ENCODE assay signal across 14 cellular contexts in genomic region chr5:168317096-168317520, GRCh38. TPM values are rescaled to one million over a fixed set of nuclear protein-coding genes. Genes with fewer than 3 reads are reported as not detected.
DNase-seq lines count a peak whose midpoint lies in the region; ATAC-seq, FAIRE-seq and TF ChIP-seq lines count a peak whose summit lies in the region.
"Had no signal": no experiment of that assay in that cellular context is flagged by ENCODE, and none has a peak within 500 bp of the region (broad histone marks: within the 10 kb centered on the region; RNA-seq: fewer than 3 reads in every experiment).

No MANE protein-coding gene starts in this region.

- no peak overlapping the region for H2BK5ac ChIP-seq in H1 (ENCODE audit: low read depth, low read length)

- ATAC-seq in left cardiac atrium (peak; percentile 16 to 44), upper lobe of right lung (peak; percentile 4), GM19324 (IDR thresholded peaks at IDR 0.05; ENCODE audit: low FRiP score, unreplicated experiment) (no peak), HG03439 (IDR thresholded peaks at IDR 0.05; ENCODE audit: unreplicated experiment) (no peak)
- ATAC-seq: naive thymus-derived CD4-positive, alpha-beta T cell had no signal

- H3K79me1 ChIP-seq in H1 (ENCODE audit: low read depth, low read length) = peaks cover 4% of the 10 kb centered on the region

- H4K91ac ChIP-seq in H1 (replicated peaks; ENCODE audit: insufficient read length, low read length) = no peak overlapping the region

- no peak overlapping the region for H3K23ac ChIP-seq in H1 (ENCODE audit: insufficient read length)

- H3K27ac ChIP-seq in right atrium auricular region = no peak overlapping the region
- no peak overlapping the region for H3K27ac ChIP-seq in H1 (ENCODE audit: low read depth, low read length)
- H3K27ac ChIP-seq in upper lobe of right lung = peak overlapping the region; percentile 75
- H3K27ac ChIP-seq: SJCRH30, tibial nerve had no signal

- no peak overlapping the region for H2BK12ac ChIP-seq in H1 (ENCODE audit: low read depth, low read length)

- intact Hi-C loops in left cardiac atrium (cut with DNase I) (no loop called here), upper lobe of right lung (cut with DNase I) (no loop called here)

- H4K8ac ChIP-seq in H1 (ENCODE audit: extremely low read depth, insufficient read depth, low read length) = no peak overlapping the region

- TF ChIP-seq CTCF in right atrium auricular region (IDR thresholded peaks at IDR 0.05) = no peak
- no peak for TF ChIP-seq CTCF in H1 (IDR thresholded peaks at IDR 0.05; ENCODE audit: control extremely low read depth in 1 of 3, insufficient read depth in 1 of 3, low read depth in 1 of 3, low read length in 3 of 3)
- TF ChIP-seq CTCF in upper lobe of right lung (IDR thresholded peaks at IDR 0.05) = no peak

- CTCF ChIA-PET in H1 (lab: Charles Lee; ENCODE audit: partially characterized antibody) = interaction anchor here (0.6 to 2.4 kb wide), 14 partner anchors 10 to 115 kb away, joined by 3 to 10 read pairs (median 4); no protein-coding TSS in a partner anchor

- H3K79me2 ChIP-seq in H1 (ENCODE audit: control insufficient read depth in 1 of 2, insufficient read depth in 2 of 2, low read length in 2 of 2) = peaks cover 0 to 55% of the 10 kb centered on the region in 2 experiments; a peak in 3 of 4 replicates

- H3K4me3 ChIP-seq in right atrium auricular region = no peak overlapping the region
- no peak overlapping the region for H3K4me3 ChIP-seq in H1 (ENCODE audit: extremely low read depth in 1 of 4, insufficient read depth in 2 of 4, low read depth in 3 of 4, low read length in 4 of 4)
- H3K4me3 ChIP-seq in mucosa of stomach (ENCODE audit: low read length) = no peak overlapping the region
- no peak overlapping the region for H3K4me3 ChIP-seq in upper lobe of right lung
- H3K4me3 ChIP-seq: esophagus squamous epithelium, SJCRH30, tibial nerve had no signal

- H4K20me1 ChIP-seq in H1 (replicated peaks in 1 of 2; ENCODE audit: control insufficient read depth in 1 of 2, insufficient read depth in 2 of 2, low read length in 2 of 2) = peaks cover 6 to 18% of the 10 kb centered on the region in 2 experiments

- no peaks in the 10 kb centered on the region for H3K9me3 ChIP-seq in right atrium auricular region
- no peaks in the 10 kb centered on the region for H3K9me3 ChIP-seq in H1 (ENCODE audit: insufficient read depth in 2 of 2, low read depth in 1 of 2, low read length in 1 of 2)
- no peaks in the 10 kb centered on the region for H3K9me3 ChIP-seq in mucosa of stomach (ENCODE audit: control insufficient read depth, low read length)
- no peaks in the 10 kb centered on the region for H3K9me3 ChIP-seq in upper lobe of right lung
- H3K9me3 ChIP-seq: esophagus squamous epithelium, SJCRH30, tibial nerve had no signal

- H2BK20ac ChIP-seq in H1 (ENCODE audit: low read length) = no peak overlapping the region

- no peak overlapping the region for H4K5ac ChIP-seq in H1 (ENCODE audit: insufficient read length, low read depth, low read length)

- H3K4me1 ChIP-seq in right atrium auricular region = no peaks in the 10 kb centered on the region
- H3K4me1 ChIP-seq in H1 (replicated peaks in 1 of 4; ENCODE audit: control insufficient read depth in 3 of 4, insufficient read depth in 4 of 4, low read length in 3 of 4) = peaks cover 2 to 19% (median 4%) of the 10 kb centered on the region in 4 experiments; a peak in 5 of 7 replicates
- peaks cover 45% of the 10 kb centered on the region for H3K4me1 ChIP-seq in mucosa of stomach (ENCODE audit: control insufficient read depth, insufficient read depth, low read length)
- peaks cover 16% of the 10 kb centered on the region for H3K4me1 ChIP-seq in upper lobe of right lung
- H3K4me1 ChIP-seq: tibial nerve had no signal

- no peak overlapping the region for H3K4me2 ChIP-seq in H1 (ENCODE audit: insufficient read depth in 1 of 2, low read depth in 2 of 2, low read length in 2 of 2)

- no peaks in the 10 kb centered on the region for H3K36me3 ChIP-seq in right atrium auricular region
- no peaks in the 10 kb centered on the region for H3K36me3 ChIP-seq in H1 (ENCODE audit: control insufficient read depth in 2 of 4, insufficient read depth in 4 of 4, low read length in 3 of 4)
- H3K36me3 ChIP-seq in mucosa of stomach (ENCODE audit: control insufficient read depth, insufficient read depth, low read length) = no peaks in the 10 kb centered on the region
- no peaks in the 10 kb centered on the region for H3K36me3 ChIP-seq in upper lobe of right lung
- H3K36me3 ChIP-seq: esophagus squamous epithelium, SJCRH30, tibial nerve had no signal

- POLR2A ChIA-PET in H1 (lab: Charles Lee; ENCODE audit: partially characterized antibody) = interaction anchor here (0.6 to 0.9 kb wide), 3 partner anchors 22 to 34 kb away, joined by 3 read pairs; no protein-coding TSS in a partner anchor

- no peaks in the 10 kb centered on the region for H3K23me2 ChIP-seq in H1 (ENCODE audit: low read depth, low read length)

- no peak overlapping the region for H2BK120ac ChIP-seq in H1 (replicated peaks; ENCODE audit: low read depth, low read length)

- DNase-seq in left cardiac atrium = peak; percentile 37
- no peak for DNase-seq in right atrium auricular region (ENCODE audit: low spot score)
- no peak for DNase-seq in H1 (ENCODE audit: low read depth in 1 of 2, low spot score in 2 of 2)
- no peak for DNase-seq in upper lobe of right lung
- DNase-seq in cerebellum (ENCODE audit: low spot score) = no peak
- DNase-seq: DMS 273 treated with DMSO at 0.1 percent for 48 hours; esophagus squamous epithelium; Kasumi-1; naive thymus-derived CD4-positive, alpha-beta T cell had no signal

- FAIRE-seq in H1 (lab: Jason Lieb, UNC) = no peak

- no peak overlapping the region for H3K14ac ChIP-seq in H1 (ENCODE audit: insufficient read length)

- H3K18ac ChIP-seq in H1 (ENCODE audit: extremely low read depth, low read length) = no peak overlapping the region

- H2AK5ac ChIP-seq in H1 (ENCODE audit: low read depth, low read length) = 0 out of 2 replicates have a peak overlapping the region, but pooled peaks have one; percentile 16

- H2AFZ ChIP-seq in H1 (ENCODE audit: low read length) = no peak overlapping the region

- no peak overlapping the region for H3K4ac ChIP-seq in H1 (replicated peaks; ENCODE audit: insufficient read length, low read depth, low read length)

- no peak for TF ChIP-seq POLR2A in H1 (IDR thresholded peaks at IDR 0.05; ENCODE audit: control extremely low read depth in 1 of 2, low read depth in 2 of 2, low read length in 2 of 2)

- H3K9ac ChIP-seq in H1 (replicated peaks in 1 of 4; ENCODE audit: extremely low read depth in 1 of 4, low read depth in 3 of 4, low read length in 3 of 4) = no peak overlapping the region
- H3K9ac ChIP-seq in mucosa of stomach (ENCODE audit: low read length) = peak overlapping the region; percentile 62

- no peak for TF ChIP-seq EP300 in H1 (IDR thresholded peaks at IDR 0.05; ENCODE audit: borderline replicate concordance in 1 of 2, low read depth in 2 of 2, low read length in 2 of 2)

- H3K56ac ChIP-seq in H1 (replicated peaks; ENCODE audit: insufficient read length, low read depth, low read length) = no peak overlapping the region

- no peak for TF ChIP-seq RAD21 in H1 (IDR thresholded peaks at IDR 0.05 in 1 of 2, conservative IDR thresholded peaks at IDR 0.05 in 1 of 2; ENCODE audit: low read depth in 2 of 2, low read length in 2 of 2)

- 0 out of 2 replicates have a peak overlapping the region, but pooled peaks have one; percentile 18 for H2BK15ac ChIP-seq in H1 (ENCODE audit: low read length)

- WGBS in H1 (ENCODE audit: extremely low coverage in 1 of 2, insufficient coverage in 1 of 2, insufficient read length in 1 of 2, insufficient replicate concordance in 2 of 2, low coverage in 1 of 2, low lambda C conversion rate in 2 of 2, missing lambda C conversion rate in 1 of 2), 2 experiments = 90% methylated on average over 8 of the region's 8 CpGs; no CpG with 5 or more reads in 1 of the 2 experiments

- H3K27me3 ChIP-seq in right atrium auricular region = no peaks in the 10 kb centered on the region
- no peaks in the 10 kb centered on the region for H3K27me3 ChIP-seq in H1 (replicated peaks in 1 of 4; ENCODE audit: control insufficient read depth in 3 of 4, extremely low read depth in 1 of 4, insufficient read depth in 3 of 4, low read length in 3 of 4)
- no peaks in the 10 kb centered on the region for H3K27me3 ChIP-seq in mucosa of stomach (ENCODE audit: control insufficient read depth, insufficient read depth, low read length)
- H3K27me3 ChIP-seq in upper lobe of right lung = no peaks in the 10 kb centered on the region
- H3K27me3 ChIP-seq: esophagus squamous epithelium, SJCRH30, tibial nerve had no signal

TF ChIP-seq in H1, 55 proteins besides CTCF, POLR2A, EP300 and RAD21:
- no peak for TF ChIP-seq SIX5 (IDR thresholded peaks at IDR 0.05; ENCODE audit: low read depth, low read length)
- no peak for TF ChIP-seq CHD1 (IDR thresholded peaks at IDR 0.05; ENCODE audit: low read depth, low read length)
- TF ChIP-seq KDM1A (IDR thresholded peaks at IDR 0.05; ENCODE audit: borderline replicate concordance, low read length) = peak; percentile 77
- TF ChIP-seq ASH2L (IDR thresholded peaks at IDR 0.05; ENCODE audit: low read length) = no peak
- TF ChIP-seq TEAD4 (IDR thresholded peaks at IDR 0.05; ENCODE audit: low read depth, low read length) = 0 out of 2 replicates have a peak, but pooled peaks have one; percentile 24

RNA-seq across cellular contexts. Expression of gene WWC1, which starts 25.7 kb away (rescaled TPM):
- total RNA-seq in left cardiac atrium = 1 to 10 TPM; 3.4 to 6.2 TPM
- total RNA-seq in right atrium auricular region = 1 to 10 TPM; 2.7 to 8.1 TPM
- 41.1 and 42.7 TPM in 2 replicates for total RNA-seq in H1 (2021; fragmentation: NEBNext Ultra II Directional; extraction: Animal tissue kit (Norgen Biotek cat#: 25700))
- polyA plus RNA-seq in H1 (2011; rRNA removed) = 16.4 and 19.5 TPM in 2 replicates
- polyA plus RNA-seq in H1 (2011; cell fraction: cytosol; rRNA removed) = 25.6 TPM
- 23.1 TPM for polyA plus RNA-seq in H1 (2011; cell fraction: nucleus; rRNA removed)
- polyA plus RNA-seq in H1 (2012, experiment 1 of 2) = 33.1 to 40.9 TPM (median 34.7 TPM) in 4 replicates
- 18.3 TPM for polyA plus RNA-seq in H1 (2012, experiment 2 of 2)
- 18.6 TPM for polyA plus RNA-seq in H1 (2013, experiment 1 of 2)
- polyA plus RNA-seq in H1 (2013, experiment 2 of 2) = 18.5 TPM
- polyA minus RNA-seq in H1 (2011; rRNA and poly(A)+ RNA removed) = 39.0 and 39.2 TPM in 2 replicates
- polyA minus RNA-seq in H1 (2011; cell fraction: cytosol; rRNA and poly(A)+ RNA removed) = 24.8 TPM
- polyA minus RNA-seq in H1 (2011; cell fraction: nucleus; rRNA and poly(A)+ RNA removed) = 24.5 TPM
- 94.2 TPM for total RNA-seq in upper lobe of right lung
- 20.1 TPM for total RNA-seq in cerebellum
- total RNA-seq: SJCRH30 had no signal

Comparison
In these comparisons a context has a peak if more than half of its experiments do, and no peak if none do; other contexts are left out.
1. ATAC-seq: peak in left cardiac atrium (2 of 2) and upper lobe of right lung (single experiment); none in GM19324 (single experiment) and HG03439 (single experiment).